In the genomic region with DNA sequence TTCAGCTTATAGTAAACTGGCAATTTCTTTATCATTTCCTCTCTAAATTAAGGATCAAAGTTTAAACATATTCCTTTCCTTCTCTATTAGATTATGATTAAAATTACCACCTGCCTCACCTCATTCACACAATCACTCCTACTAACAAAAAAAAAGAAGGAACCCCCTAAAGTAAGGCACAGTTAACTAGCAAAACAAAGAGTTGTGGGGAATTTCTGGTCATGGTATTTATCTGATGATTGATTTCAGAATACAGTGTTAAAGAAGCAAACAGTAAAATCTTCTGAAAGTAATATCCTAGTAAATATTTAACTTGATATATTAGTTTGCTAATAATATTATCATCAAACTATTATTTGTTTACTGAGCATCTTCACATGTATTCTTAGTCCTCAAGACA, we compare ENCODE assay signal across 31 cellular contexts.
"Had no signal": no experiment of that assay in that cellular context is flagged by ENCODE, and none has a peak within 500 bp of the region (broad histone marks: within the 10 kb centered on the region; RNA-seq: fewer than 3 reads in every experiment).

No MANE protein-coding gene starts in this region.

- DNase-seq: activated CD4-positive, alpha-beta T cell treated with anti-CD3 and anti-CD28 coated beads for 36 hours; activated CD4-positive, CD25-positive, alpha-beta regulatory T cell; activated CD8-positive, alpha-beta memory T cell treated with anti-CD3 and anti-CD28 coated beads, Interleukin-2, amount 10 ng/mL, durations not matched to agents 7 days and 5 days; activated CD8-positive, alpha-beta T cell treated with anti-CD3 and anti-CD28 coated beads, Interleukin-2, amount 10 ng/mL, durations not matched to agents 7 days and 5 days; activated naive CD4-positive, alpha-beta T cell; activated T-cell treated with anti-CD3 and anti-CD28 coated beads, Interleukin-2, amount 50 U/mL, for 72 hours; brain microvascular endothelial cell; dorsolateral prefrontal cortex; effector memory CD4-positive, alpha-beta T cell; foreskin fibroblast; heart left ventricle; hypothalamus; immature natural killer cell; kidney; left colon; midbrain; naive thymus-derived CD8-positive, alpha-beta T cell; nucleus accumbens; stimulated activated CD4-positive, alpha-beta T cell treated with anti-CD3 and anti-CD28 coated beads, Interleukin-1b, Interleukin-23, amount 100 ng/mL, for 48 hours; stimulated activated CD4-positive, alpha-beta T cell treated with anti-CD3 and anti-CD28 coated beads, Interleukin-4, amount 100 ng/mL, for 4 hours; stimulated activated CD8-positive, alpha-beta memory T cell treated with anti-CD3 and anti-CD28 coated beads, Interleukin-4, amount 100 ng/mL, for 48 hours; stimulated activated naive B cell treated with anti-CD40 and anti-IgM and Interleukin-4, amounts not matched to agents 10 μg/mL and 1 μg/mL and 100 μg/mL, for 72 hours; stomach; T-helper 1 cell; tibial artery; upper lobe of right lung had no signal

- H3K36me3 ChIP-seq: brain microvascular endothelial cell, upper lobe of right lung had no signal

- H3K4me1 ChIP-seq: parathyroid adenoma, stomach, upper lobe of right lung had no signal

- H2AFZ ChIP-seq: parathyroid adenoma had no signal

- ATAC-seq: activated CD4-positive, alpha-beta T cell treated with anti-CD3 and anti-CD28 coated beads for 36 hours; activated CD8-positive, alpha-beta memory T cell treated with anti-CD3 and anti-CD28 coated beads, Interleukin-2, amount 10 ng/mL, durations not matched to agents 7 days and 5 days; activated CD8-positive, alpha-beta T cell treated with anti-CD3 and anti-CD28 coated beads, Interleukin-2, amount 10 ng/mL, durations not matched to agents 7 days and 5 days; activated T-cell treated with anti-CD3 and anti-CD28 coated beads, Interleukin-2, amount 50 U/mL, for 72 hours; heart left ventricle; left colon; naive thymus-derived CD8-positive, alpha-beta T cell; stimulated activated naive B cell treated with anti-CD40 and anti-IgM and Interleukin-4, amounts not matched to agents 10 μg/mL and 1 μg/mL and 100 μg/mL, for 72 hours; upper lobe of right lung had no signal

- H3K4me2 ChIP-seq: smooth muscle cell had no signal

- H3K9ac ChIP-seq: parathyroid adenoma had no signal

- H3K9me3 ChIP-seq: stomach, suprapubic skin, tibial artery, upper lobe of right lung had no signal

- H3K27me3 ChIP-seq: brain microvascular endothelial cell, dorsolateral prefrontal cortex, heart left ventricle, right atrium auricular region, stomach, suprapubic skin, tibial artery, upper lobe of right lung had no signal

- H3K27ac ChIP-seq: brain microvascular endothelial cell, coronary artery, dorsolateral prefrontal cortex, heart left ventricle, parathyroid adenoma, right atrium auricular region, stomach, suprapubic skin, upper lobe of right lung had no signal

- H3K4me3 ChIP-seq: coronary artery, dorsolateral prefrontal cortex, heart left ventricle, right atrium auricular region, smooth muscle cell, stomach, suprapubic skin, tibial artery, upper lobe of right lung had no signal
